In the genomic region with DNA sequence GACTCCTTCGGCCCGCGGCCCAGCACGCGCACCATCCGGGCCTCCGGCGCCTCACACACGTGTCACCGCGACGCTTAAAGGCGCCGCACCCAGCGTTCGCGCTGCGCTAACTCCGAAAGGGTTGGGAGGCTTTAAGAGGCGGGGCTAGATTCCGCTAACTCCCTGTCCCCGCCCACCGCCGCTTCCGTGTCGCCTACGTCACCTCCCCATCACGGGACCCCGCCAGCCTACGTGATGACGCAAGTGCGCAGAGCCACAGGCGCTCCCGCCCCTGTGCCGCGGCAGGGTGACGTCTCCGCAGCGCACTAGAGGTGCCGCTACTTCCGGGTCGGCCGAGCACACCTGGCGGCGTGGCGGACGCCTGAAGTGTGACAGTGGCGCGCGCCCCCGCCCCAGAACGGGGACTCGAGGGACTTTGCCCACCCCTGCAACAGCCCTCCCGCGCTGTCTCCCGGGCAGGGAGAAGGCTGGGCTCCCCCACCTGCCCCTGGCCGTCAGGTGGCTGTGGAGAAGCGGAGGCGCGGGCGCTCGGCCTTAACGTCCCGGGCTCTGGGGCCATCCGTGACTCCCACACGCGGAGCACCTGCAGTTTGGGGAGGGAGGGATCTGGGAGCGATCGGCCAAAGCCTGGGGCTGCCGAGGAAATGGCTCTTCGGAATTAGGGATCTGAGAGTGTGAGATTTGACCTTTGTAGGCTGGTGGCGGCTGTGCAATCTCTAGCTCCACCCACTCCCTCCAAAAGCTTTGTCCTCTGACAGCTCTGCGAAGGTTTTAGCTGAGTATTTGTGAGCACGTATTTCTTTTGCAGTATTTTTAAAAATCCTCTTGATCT, we compare ENCODE assay signal across 1 cellular context.
TF ChIP-seq lines count a peak whose summit lies in the region.

A gene (minus strand): TSS at position 35 of the 832 bp plus-strand sequence. CDS start 4,451 bp downstream, outside the sequence.

TF ChIP-seq in WTC11, 78 proteins besides CTCF, POLR2A, EP300 and RAD21 (continued from another document):
- TF ChIP-seq, protein P1, sequence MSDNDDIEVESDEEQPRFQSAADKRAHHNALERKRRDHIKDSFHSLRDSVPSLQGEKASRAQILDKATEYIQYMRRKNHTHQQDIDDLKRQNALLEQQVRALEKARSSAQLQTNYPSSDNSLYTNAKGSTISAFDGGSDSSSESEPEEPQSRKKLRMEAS (CRISPR knock-in tag; IDR thresholded peaks at IDR 0.05) = peak; percentile 94
- TF ChIP-seq GRHL2 (CRISPR knock-in tag; IDR thresholded peaks at IDR 0.05; ENCODE audit: insufficient replicate concordance, severe bottlenecking) = no peak
- TF ChIP-seq, protein P2, sequence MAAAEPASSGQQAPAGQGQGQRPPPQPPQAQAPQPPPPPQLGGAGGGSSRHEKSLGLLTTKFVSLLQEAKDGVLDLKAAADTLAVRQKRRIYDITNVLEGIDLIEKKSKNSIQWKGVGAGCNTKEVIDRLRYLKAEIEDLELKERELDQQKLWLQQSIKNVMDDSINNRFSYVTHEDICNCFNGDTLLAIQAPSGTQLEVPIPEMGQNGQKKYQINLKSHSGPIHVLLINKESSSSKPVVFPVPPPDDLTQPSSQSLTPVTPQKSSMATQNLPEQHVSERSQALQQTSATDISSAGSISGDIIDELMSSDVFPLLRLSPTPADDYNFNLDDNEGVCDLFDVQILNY (CRISPR knock-in tag; IDR thresholded peaks at IDR 0.05) = peak; percentile 89
- no peak; the same call in 1 of the 2 replicates for TF ChIP-seq ZNF232 (CRISPR knock-in tag; IDR thresholded peaks at IDR 0.05)
- TF ChIP-seq, protein P3, sequence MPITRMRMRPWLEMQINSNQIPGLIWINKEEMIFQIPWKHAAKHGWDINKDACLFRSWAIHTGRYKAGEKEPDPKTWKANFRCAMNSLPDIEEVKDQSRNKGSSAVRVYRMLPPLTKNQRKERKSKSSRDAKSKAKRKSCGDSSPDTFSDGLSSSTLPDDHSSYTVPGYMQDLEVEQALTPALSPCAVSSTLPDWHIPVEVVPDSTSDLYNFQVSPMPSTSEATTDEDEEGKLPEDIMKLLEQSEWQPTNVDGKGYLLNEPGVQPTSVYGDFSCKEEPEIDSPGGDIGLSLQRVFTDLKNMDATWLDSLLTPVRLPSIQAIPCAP (CRISPR knock-in tag; IDR thresholded peaks at IDR 0.05) = no peak
- TF ChIP-seq ZBTB21 (CRISPR knock-in tag; IDR thresholded peaks at IDR 0.05; ENCODE audit: borderline replicate concordance) = peak; percentile 99
- TF ChIP-seq NR3C1 (CRISPR knock-in tag; conservative IDR thresholded peaks at IDR 0.05; ENCODE audit: low read depth) = peak; percentile 93; the same call in 1 of the 2 replicates
- TF ChIP-seq, protein P4, sequence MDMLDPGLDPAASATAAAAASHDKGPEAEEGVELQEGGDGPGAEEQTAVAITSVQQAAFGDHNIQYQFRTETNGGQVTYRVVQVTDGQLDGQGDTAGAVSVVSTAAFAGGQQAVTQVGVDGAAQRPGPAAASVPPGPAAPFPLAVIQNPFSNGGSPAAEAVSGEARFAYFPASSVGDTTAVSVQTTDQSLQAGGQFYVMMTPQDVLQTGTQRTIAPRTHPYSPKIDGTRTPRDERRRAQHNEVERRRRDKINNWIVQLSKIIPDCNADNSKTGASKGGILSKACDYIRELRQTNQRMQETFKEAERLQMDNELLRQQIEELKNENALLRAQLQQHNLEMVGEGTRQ (CRISPR knock-in tag; IDR thresholded peaks at IDR 0.05) = peak; percentile 92
- TF ChIP-seq TEAD4 (CRISPR knock-in tag; IDR thresholded peaks at IDR 0.05) = no peak
- TF ChIP-seq EMX1 (CRISPR knock-in tag; IDR thresholded peaks at IDR 0.05) = no peak
- TF ChIP-seq FOXP1 (CRISPR knock-in tag; IDR thresholded peaks at IDR 0.05; ENCODE audit: borderline replicate concordance) = peak; percentile 67; the same call in 1 of the 2 replicates
- peak; percentile 100 for TF ChIP-seq SP1 (CRISPR knock-in tag; conservative IDR thresholded peaks at IDR 0.05)
- no peak; the same call in 1 of the 2 replicates for TF ChIP-seq MYBL2 (CRISPR knock-in tag; IDR thresholded peaks at IDR 0.05)
- TF ChIP-seq, protein P5, sequence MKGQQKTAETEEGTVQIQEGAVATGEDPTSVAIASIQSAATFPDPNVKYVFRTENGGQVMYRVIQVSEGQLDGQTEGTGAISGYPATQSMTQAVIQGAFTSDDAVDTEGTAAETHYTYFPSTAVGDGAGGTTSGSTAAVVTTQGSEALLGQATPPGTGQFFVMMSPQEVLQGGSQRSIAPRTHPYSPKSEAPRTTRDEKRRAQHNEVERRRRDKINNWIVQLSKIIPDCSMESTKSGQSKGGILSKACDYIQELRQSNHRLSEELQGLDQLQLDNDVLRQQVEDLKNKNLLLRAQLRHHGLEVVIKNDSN (CRISPR knock-in tag; IDR thresholded peaks at IDR 0.05) = peak; percentile 87
- TF ChIP-seq, protein P6, sequence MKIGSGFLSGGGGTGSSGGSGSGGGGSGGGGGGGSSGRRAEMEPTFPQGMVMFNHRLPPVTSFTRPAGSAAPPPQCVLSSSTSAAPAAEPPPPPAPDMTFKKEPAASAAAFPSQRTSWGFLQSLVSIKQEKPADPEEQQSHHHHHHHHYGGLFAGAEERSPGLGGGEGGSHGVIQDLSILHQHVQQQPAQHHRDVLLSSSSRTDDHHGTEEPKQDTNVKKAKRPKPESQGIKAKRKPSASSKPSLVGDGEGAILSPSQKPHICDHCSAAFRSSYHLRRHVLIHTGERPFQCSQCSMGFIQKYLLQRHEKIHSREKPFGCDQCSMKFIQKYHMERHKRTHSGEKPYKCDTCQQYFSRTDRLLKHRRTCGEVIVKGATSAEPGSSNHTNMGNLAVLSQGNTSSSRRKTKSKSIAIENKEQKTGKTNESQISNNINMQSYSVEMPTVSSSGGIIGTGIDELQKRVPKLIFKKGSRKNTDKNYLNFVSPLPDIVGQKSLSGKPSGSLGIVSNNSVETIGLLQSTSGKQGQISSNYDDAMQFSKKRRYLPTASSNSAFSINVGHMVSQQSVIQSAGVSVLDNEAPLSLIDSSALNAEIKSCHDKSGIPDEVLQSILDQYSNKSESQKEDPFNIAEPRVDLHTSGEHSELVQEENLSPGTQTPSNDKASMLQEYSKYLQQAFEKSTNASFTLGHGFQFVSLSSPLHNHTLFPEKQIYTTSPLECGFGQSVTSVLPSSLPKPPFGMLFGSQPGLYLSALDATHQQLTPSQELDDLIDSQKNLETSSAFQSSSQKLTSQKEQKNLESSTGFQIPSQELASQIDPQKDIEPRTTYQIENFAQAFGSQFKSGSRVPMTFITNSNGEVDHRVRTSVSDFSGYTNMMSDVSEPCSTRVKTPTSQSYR (CRISPR knock-in tag; IDR thresholded peaks at IDR 0.05) = 0 out of 2 replicates have a peak, but pooled peaks have one; percentile 3
- peak; percentile 94; the same call in 1 of the 2 replicates for TF ChIP-seq FOXK1 (CRISPR knock-in tag; IDR thresholded peaks at IDR 0.05)
- TF ChIP-seq ZNF138 (CRISPR knock-in tag; conservative IDR thresholded peaks at IDR 0.05) = no peak
- TF ChIP-seq, protein P7, sequence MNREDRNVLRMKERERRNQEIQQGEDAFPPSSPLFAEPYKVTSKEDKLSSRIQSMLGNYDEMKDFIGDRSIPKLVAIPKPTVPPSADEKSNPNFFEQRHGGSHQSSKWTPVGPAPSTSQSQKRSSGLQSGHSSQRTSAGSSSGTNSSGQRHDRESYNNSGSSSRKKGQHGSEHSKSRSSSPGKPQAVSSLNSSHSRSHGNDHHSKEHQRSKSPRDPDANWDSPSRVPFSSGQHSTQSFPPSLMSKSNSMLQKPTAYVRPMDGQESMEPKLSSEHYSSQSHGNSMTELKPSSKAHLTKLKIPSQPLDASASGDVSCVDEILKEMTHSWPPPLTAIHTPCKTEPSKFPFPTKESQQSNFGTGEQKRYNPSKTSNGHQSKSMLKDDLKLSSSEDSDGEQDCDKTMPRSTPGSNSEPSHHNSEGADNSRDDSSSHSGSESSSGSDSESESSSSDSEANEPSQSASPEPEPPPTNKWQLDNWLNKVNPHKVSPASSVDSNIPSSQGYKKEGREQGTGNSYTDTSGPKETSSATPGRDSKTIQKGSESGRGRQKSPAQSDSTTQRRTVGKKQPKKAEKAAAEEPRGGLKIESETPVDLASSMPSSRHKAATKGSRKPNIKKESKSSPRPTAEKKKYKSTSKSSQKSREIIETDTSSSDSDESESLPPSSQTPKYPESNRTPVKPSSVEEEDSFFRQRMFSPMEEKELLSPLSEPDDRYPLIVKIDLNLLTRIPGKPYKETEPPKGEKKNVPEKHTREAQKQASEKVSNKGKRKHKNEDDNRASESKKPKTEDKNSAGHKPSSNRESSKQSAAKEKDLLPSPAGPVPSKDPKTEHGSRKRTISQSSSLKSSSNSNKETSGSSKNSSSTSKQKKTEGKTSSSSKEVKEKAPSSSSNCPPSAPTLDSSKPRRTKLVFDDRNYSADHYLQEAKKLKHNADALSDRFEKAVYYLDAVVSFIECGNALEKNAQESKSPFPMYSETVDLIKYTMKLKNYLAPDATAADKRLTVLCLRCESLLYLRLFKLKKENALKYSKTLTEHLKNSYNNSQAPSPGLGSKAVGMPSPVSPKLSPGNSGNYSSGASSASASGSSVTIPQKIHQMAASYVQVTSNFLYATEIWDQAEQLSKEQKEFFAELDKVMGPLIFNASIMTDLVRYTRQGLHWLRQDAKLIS (CRISPR knock-in tag; IDR thresholded peaks at IDR 0.05; ENCODE audit: borderline replicate concordance) = no peak
- peak; percentile 86; the same call in 1 of the 2 replicates for TF ChIP-seq CREB1 (CRISPR knock-in tag; IDR thresholded peaks at IDR 0.05)
- TF ChIP-seq NR2C2 (CRISPR knock-in tag; IDR thresholded peaks at IDR 0.05) = no peak
- TF ChIP-seq, protein P8, sequence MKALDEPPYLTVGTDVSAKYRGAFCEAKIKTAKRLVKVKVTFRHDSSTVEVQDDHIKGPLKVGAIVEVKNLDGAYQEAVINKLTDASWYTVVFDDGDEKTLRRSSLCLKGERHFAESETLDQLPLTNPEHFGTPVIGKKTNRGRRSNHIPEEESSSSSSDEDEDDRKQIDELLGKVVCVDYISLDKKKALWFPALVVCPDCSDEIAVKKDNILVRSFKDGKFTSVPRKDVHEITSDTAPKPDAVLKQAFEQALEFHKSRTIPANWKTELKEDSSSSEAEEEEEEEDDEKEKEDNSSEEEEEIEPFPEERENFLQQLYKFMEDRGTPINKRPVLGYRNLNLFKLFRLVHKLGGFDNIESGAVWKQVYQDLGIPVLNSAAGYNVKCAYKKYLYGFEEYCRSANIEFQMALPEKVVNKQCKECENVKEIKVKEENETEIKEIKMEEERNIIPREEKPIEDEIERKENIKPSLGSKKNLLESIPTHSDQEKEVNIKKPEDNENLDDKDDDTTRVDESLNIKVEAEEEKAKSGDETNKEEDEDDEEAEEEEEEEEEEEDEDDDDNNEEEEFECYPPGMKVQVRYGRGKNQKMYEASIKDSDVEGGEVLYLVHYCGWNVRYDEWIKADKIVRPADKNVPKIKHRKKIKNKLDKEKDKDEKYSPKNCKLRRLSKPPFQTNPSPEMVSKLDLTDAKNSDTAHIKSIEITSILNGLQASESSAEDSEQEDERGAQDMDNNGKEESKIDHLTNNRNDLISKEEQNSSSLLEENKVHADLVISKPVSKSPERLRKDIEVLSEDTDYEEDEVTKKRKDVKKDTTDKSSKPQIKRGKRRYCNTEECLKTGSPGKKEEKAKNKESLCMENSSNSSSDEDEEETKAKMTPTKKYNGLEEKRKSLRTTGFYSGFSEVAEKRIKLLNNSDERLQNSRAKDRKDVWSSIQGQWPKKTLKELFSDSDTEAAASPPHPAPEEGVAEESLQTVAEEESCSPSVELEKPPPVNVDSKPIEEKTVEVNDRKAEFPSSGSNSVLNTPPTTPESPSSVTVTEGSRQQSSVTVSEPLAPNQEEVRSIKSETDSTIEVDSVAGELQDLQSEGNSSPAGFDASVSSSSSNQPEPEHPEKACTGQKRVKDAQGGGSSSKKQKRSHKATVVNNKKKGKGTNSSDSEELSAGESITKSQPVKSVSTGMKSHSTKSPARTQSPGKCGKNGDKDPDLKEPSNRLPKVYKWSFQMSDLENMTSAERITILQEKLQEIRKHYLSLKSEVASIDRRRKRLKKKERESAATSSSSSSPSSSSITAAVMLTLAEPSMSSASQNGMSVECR (CRISPR knock-in tag; IDR thresholded peaks at IDR 0.05; ENCODE audit: borderline replicate concordance) = 0 out of 2 replicates have a peak, but pooled peaks have one; percentile 73
- TF ChIP-seq, protein P9, sequence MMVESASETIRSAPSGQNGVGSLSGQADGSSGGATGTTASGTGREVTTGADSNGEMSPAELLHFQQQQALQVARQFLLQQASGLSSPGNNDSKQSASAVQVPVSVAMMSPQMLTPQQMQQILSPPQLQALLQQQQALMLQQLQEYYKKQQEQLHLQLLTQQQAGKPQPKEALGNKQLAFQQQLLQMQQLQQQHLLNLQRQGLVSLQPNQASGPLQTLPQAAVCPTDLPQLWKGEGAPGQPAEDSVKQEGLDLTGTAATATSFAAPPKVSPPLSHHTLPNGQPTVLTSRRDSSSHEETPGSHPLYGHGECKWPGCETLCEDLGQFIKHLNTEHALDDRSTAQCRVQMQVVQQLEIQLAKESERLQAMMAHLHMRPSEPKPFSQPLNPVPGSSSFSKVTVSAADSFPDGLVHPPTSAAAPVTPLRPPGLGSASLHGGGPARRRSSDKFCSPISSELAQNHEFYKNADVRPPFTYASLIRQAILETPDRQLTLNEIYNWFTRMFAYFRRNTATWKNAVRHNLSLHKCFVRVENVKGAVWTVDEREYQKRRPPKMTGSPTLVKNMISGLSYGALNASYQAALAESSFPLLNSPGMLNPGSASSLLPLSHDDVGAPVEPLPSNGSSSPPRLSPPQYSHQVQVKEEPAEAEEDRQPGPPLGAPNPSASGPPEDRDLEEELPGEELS (CRISPR knock-in tag; IDR thresholded peaks at IDR 0.05) = peak; percentile 31; the same call in 1 of the 2 replicates
- peak; percentile 95 for TF ChIP-seq CREM (CRISPR knock-in tag; IDR thresholded peaks at IDR 0.05)
